In genomic region chr11:18768472-18768901, GRCh38 we compare ENCODE assay signal across 9 cellular contexts. TPM values are rescaled to one million over a fixed set of nuclear protein-coding genes. Genes with fewer than 3 reads are reported as not detected.
DNase-seq lines count a peak whose midpoint lies in the region; ATAC-seq, FAIRE-seq and TF ChIP-seq lines count a peak whose summit lies in the region.
"Had no signal": no experiment of that assay in that cellular context is flagged by ENCODE, and none has a peak within 500 bp of the region (broad histone marks: within the 10 kb centered on the region; RNA-seq: fewer than 3 reads in every experiment).

No MANE protein-coding gene starts in this region.

- no peak for DNase-seq in activated naive CD8-positive, alpha-beta T cell treated with anti-CD3 and anti-CD28 coated beads, Interleukin-2, amount 10 ng/mL, durations not matched to agents 7 days and 5 days
- no peak for DNase-seq in RCC 7860 (ENCODE audit: low spot score)
- DNase-seq in uterus = no peak
- DNase-seq in naive thymus-derived CD4-positive, alpha-beta T cell = no peak
- DNase-seq in HCEC 1CT = no peak
- DNase-seq: NCI-H1436 had no signal

- peaks cover 29% of the 10 kb centered on the region for H3K4me1 Mint-ChIP-seq in activated naive CD8-positive, alpha-beta T cell treated with anti-CD3 and anti-CD28 coated beads, Interleukin-2, amount 10 ng/mL, durations not matched to agents 7 days and 5 days
- H3K4me1 Mint-ChIP-seq in naive thymus-derived CD4-positive, alpha-beta T cell = peaks cover 0 to 28% (median 0%) of the 10 kb centered on the region in 7 donors

- no peak overlapping the region for H3K4me3 Mint-ChIP-seq in activated naive CD8-positive, alpha-beta T cell treated with anti-CD3 and anti-CD28 coated beads, Interleukin-2, amount 10 ng/mL, durations not matched to agents 7 days and 5 days
- H3K4me3 Mint-ChIP-seq in naive thymus-derived CD4-positive, alpha-beta T cell = no peak overlapping the region

- H3K36me3 ChIP-seq in uterus = no peaks in the 10 kb centered on the region
- no peaks in the 10 kb centered on the region for H3K36me3 ChIP-seq in naive thymus-derived CD4-positive, alpha-beta T cell (ENCODE audit: control insufficient read depth in 2 of 3, insufficient read depth in 3 of 3, low read length in 3 of 3)

- no peak overlapping the region for H3K27ac ChIP-seq in uterus
- H3K27ac ChIP-seq in naive thymus-derived CD4-positive, alpha-beta T cell (ENCODE audit: low read depth, low read length) = no peak overlapping the region

- no peaks in the 10 kb centered on the region for H3K4me1 ChIP-seq in uterus
- no peaks in the 10 kb centered on the region for H3K4me1 ChIP-seq in naive thymus-derived CD4-positive, alpha-beta T cell (ENCODE audit: control insufficient read depth in 2 of 2, insufficient read depth in 2 of 2, low read length in 2 of 2)

- no peaks in the 10 kb centered on the region for H3K27me3 ChIP-seq in uterus
- H3K27me3 ChIP-seq in naive thymus-derived CD4-positive, alpha-beta T cell (ENCODE audit: control insufficient read depth in 2 of 2, insufficient read depth in 2 of 2, low read length in 2 of 2) = no peaks in the 10 kb centered on the region

- H3K27me3 Mint-ChIP-seq in activated naive CD8-positive, alpha-beta T cell treated with anti-CD3 and anti-CD28 coated beads, Interleukin-2, amount 10 ng/mL, durations not matched to agents 7 days and 5 days = peaks cover 13% of the 10 kb centered on the region
- H3K27me3 Mint-ChIP-seq in naive thymus-derived CD4-positive, alpha-beta T cell = peaks cover 4 to 27% (median 16%) of the 10 kb centered on the region in 5 donors

- no peak overlapping the region for H3K27ac Mint-ChIP-seq in activated naive CD8-positive, alpha-beta T cell treated with anti-CD3 and anti-CD28 coated beads, Interleukin-2, amount 10 ng/mL, durations not matched to agents 7 days and 5 days
- no peak overlapping the region for H3K27ac Mint-ChIP-seq in naive thymus-derived CD4-positive, alpha-beta T cell

- no peaks in the 10 kb centered on the region for H3K9me3 ChIP-seq in uterus
- H3K9me3 ChIP-seq in naive thymus-derived CD4-positive, alpha-beta T cell (ENCODE audit: control insufficient read depth in 2 of 3, low read length in 3 of 3) = no peaks in the 10 kb centered on the region

- POLR2A ChIA-PET in activated naive CD8-positive, alpha-beta T cell treated with anti-CD3 and anti-CD28 coated beads, Interleukin-2, amount 10 ng/mL, durations not matched to agents 7 days and 5 days (lab: Charles Lee) = no interaction called here
- POLR2A ChIA-PET in naive thymus-derived CD4-positive, alpha-beta T cell (lab: Charles Lee) = no interaction called here

- H3K4me3 ChIP-seq in uterus = no peak overlapping the region
- no peak overlapping the region for H3K4me3 ChIP-seq in naive thymus-derived CD4-positive, alpha-beta T cell (ENCODE audit: low read length)

- TF ChIP-seq POLR2A in uterus (IDR thresholded peaks at IDR 0.05) = no peak

- CTCF ChIA-PET in naive thymus-derived CD4-positive, alpha-beta T cell (lab: Charles Lee) = interaction anchor here (0.6 to 1.3 kb wide), 6 partner anchors 10 to 1624 kb away, joined by 3 read pairs; no protein-coding TSS in a partner anchor

- ATAC-seq in GM18499 (IDR thresholded peaks at IDR 0.05; ENCODE audit: insufficient read depth, unreplicated experiment) (peak; percentile 87), GM19455 (IDR thresholded peaks at IDR 0.05; ENCODE audit: unreplicated experiment) (peak; percentile 94), HG03139 (IDR thresholded peaks at IDR 0.05; ENCODE audit: unreplicated experiment) (peak; percentile 80)
- peak; percentile 50 for ATAC-seq in activated naive CD8-positive, alpha-beta T cell treated with anti-CD3 and anti-CD28 coated beads, Interleukin-2, amount 10 ng/mL, durations not matched to agents 7 days and 5 days (ENCODE audit: low read depth)
- ATAC-seq in naive thymus-derived CD4-positive, alpha-beta T cell = no peak

- H3K9me3 Mint-ChIP-seq in activated naive CD8-positive, alpha-beta T cell treated with anti-CD3 and anti-CD28 coated beads, Interleukin-2, amount 10 ng/mL, durations not matched to agents 7 days and 5 days = no peaks in the 10 kb centered on the region
- no peaks in the 10 kb centered on the region for H3K9me3 Mint-ChIP-seq in naive thymus-derived CD4-positive, alpha-beta T cell

- intact Hi-C loops in uterus (cut with DNase I; ENCODE audit: low total_unique reads) = no loop called here
- intact Hi-C loops in naive thymus-derived CD4-positive, alpha-beta T cell (cut with micrococcal nuclease) = no loop called here

- TF ChIP-seq CTCF in uterus (IDR thresholded peaks at IDR 0.05) = no peak

- FAIRE-seq in RCC 7860 (lab: Jason Lieb, UNC) = no peak

- H3K36me3 Mint-ChIP-seq in activated naive CD8-positive, alpha-beta T cell treated with anti-CD3 and anti-CD28 coated beads, Interleukin-2, amount 10 ng/mL, durations not matched to agents 7 days and 5 days = no peaks in the 10 kb centered on the region
- H3K36me3 Mint-ChIP-seq in naive thymus-derived CD4-positive, alpha-beta T cell = no peaks in the 10 kb centered on the region

RNA-seq across cellular contexts. Expression of gene PTPN5, which starts 23.1 kb away (rescaled TPM):
- not detected for total RNA-seq in activated naive CD8-positive, alpha-beta T cell treated with anti-CD3 and anti-CD28 coated beads, Interleukin-2, amount 10 ng/mL, durations not matched to agents 7 days and 5 days
- total RNA-seq in uterus = 1 to 10 TPM in 2 of 4 donors, under 1 TPM in 2; under 0.01 to 3.2 (median 0.79) TPM
- total RNA-seq in naive thymus-derived CD4-positive, alpha-beta T cell = not detected
- polyA plus RNA-seq in naive thymus-derived CD4-positive, alpha-beta T cell = not detected

RNA-seq across cellular contexts. Expression of gene IGSF22, which starts 42.5 kb away (rescaled TPM):
- 1 to 10 TPM; 2.5 TPM for total RNA-seq in activated naive CD8-positive, alpha-beta T cell treated with anti-CD3 and anti-CD28 coated beads, Interleukin-2, amount 10 ng/mL, durations not matched to agents 7 days and 5 days
- 1 to 10 TPM in 1 of 4 donors, not detected in 3; 1.0 TPM for total RNA-seq in uterus
- 1 to 10 TPM; 1.5 to 5.8 (median 4.5) TPM for total RNA-seq in naive thymus-derived CD4-positive, alpha-beta T cell
- 1 to 10 TPM; 2.0 to 2.6 TPM for polyA plus RNA-seq in naive thymus-derived CD4-positive, alpha-beta T cell
